In the genomic region with DNA sequence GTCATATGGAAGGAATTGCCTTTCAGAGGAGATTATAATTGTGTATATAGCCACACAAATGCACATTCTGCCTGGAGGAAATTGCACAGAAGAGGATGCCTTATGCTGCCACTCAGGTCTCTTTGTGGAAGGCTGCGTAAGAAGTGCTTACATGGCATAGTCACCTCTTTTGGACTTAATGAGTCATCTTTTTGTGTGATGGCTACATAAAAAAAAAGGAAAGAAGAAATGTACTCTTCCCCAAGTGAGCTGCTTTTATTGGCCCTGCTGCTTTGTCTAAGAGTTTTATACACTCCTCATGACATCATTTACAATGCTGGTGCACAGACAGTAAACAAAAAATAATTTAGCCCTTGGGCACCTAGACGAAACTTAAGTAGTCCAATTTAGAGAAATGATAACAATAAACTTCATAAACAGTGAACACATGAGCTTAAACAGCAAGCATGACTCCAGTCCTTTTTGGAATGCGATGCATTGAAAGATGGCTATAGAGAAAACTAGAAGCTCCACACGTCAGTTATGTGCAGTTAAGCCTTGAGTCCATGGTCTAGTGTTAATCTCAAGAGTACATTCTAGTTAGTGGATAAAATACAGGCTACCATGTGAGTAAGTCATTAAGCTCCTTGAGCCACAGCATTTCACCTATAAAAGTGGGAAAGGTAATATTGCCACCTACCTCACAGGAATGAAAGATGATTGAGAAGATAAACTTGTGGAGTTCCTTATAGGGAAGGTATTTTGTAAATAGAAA, we compare ENCODE assay signal across 8 cellular contexts. TPM values are rescaled to one million over a fixed set of nuclear protein-coding genes. Genes with fewer than 3 reads are reported as not detected.
DNase-seq lines count a peak whose midpoint lies in the region; ATAC-seq lines count a peak whose summit lies in the region.

No MANE protein-coding gene starts in this region.

- H3K4me1 ChIP-seq in effector memory CD4-positive, alpha-beta T cell (ENCODE audit: control insufficient read depth, insufficient read depth, low read length, poor library complexity, severe bottlenecking) = no peaks in the 10 kb centered on the region

- peak; percentile 54 for DNase-seq in AG08396 (ENCODE audit: low spot score)
- peak; percentile 85 for DNase-seq in HT1080 (ENCODE audit: low read depth)
- DNase-seq in amniotic stem cell (lab: John Stamatoyannopoulos, UW) = peak; percentile 53
- peak; percentile 69 for DNase-seq in kidney tubule cell (ENCODE audit: low spot score)
- DNase-seq in NCI-H524 (lab: John Stamatoyannopoulos, UW) = no peak
- DNase-seq in HUDEP-2 (lab: John Stamatoyannopoulos, UW; ENCODE audit: unreplicated experiment in 76 of 76) = no peak
- no peak for DNase-seq in effector memory CD4-positive, alpha-beta T cell

- H3K36me3 ChIP-seq in effector memory CD4-positive, alpha-beta T cell (ENCODE audit: control insufficient read depth, insufficient read depth, low read length) = no peaks in the 10 kb centered on the region

- H3K4me3 ChIP-seq in effector memory CD4-positive, alpha-beta T cell (ENCODE audit: insufficient read depth, low read depth, low read length, poor library complexity, severe bottlenecking) = no peak overlapping the region

- H3K27ac ChIP-seq in effector memory CD4-positive, alpha-beta T cell (ENCODE audit: insufficient read depth, low read length, poor library complexity, severe bottlenecking) = no peak overlapping the region

- H3K9me3 ChIP-seq in effector memory CD4-positive, alpha-beta T cell (ENCODE audit: control insufficient read depth, low read length) = no peaks in the 10 kb centered on the region

- H3K27me3 ChIP-seq in effector memory CD4-positive, alpha-beta T cell (replicated peaks; ENCODE audit: control insufficient read depth, insufficient read depth, low read length, poor library complexity, severe bottlenecking) = no peaks in the 10 kb centered on the region

- ATAC-seq in GM21717 (IDR thresholded peaks at IDR 0.05; ENCODE audit: unreplicated experiment) = no peak

RNA-seq across cellular contexts. Expression of gene CSTPP1, which starts 12.0 kb away (rescaled TPM):
- 10.0 and 16.2 TPM in 2 replicates for total RNA-seq in HT1080 (2014; rRNA removed; shearing (Covaris generic))
- 19.4 and 23.1 TPM in 2 replicates for polyA plus RNA-seq in HT1080 (2015; cell fraction: cytosol; rRNA removed)
- polyA plus RNA-seq in HT1080 (2015; cell fraction: nucleus; rRNA removed) = 17.5 and 19.2 TPM in 2 replicates

RNA-seq across cellular contexts. Expression of gene LRP4, which starts 30.2 kb away (rescaled TPM):
- total RNA-seq in HT1080 (2014; rRNA removed; shearing (Covaris generic)) = 1.9 and 2.1 TPM in 2 replicates
- 3.5 and 3.8 TPM in 2 replicates for polyA plus RNA-seq in HT1080 (2015; cell fraction: cytosol; rRNA removed)
- polyA plus RNA-seq in HT1080 (2015; cell fraction: nucleus; rRNA removed) = 11.9 and 12.2 TPM in 2 replicates

Comparison
In these comparisons a context has a peak if more than half of its experiments do, and no peak if none do; other contexts are left out.
1. DNase-seq: peak in AG08396 (single experiment), HT1080 (single experiment), amniotic stem cell (single experiment) and kidney tubule cell (single experiment); none in NCI-H524 (0 of 2), HUDEP-2 (0 of 76) and effector memory CD4-positive, alpha-beta T cell (0 of 3).